17 cellular contexts compared by ENCODE assay signal in genomic region chr11:103997082-103997481, GRCh38. TPM values are rescaled to one million over a fixed set of nuclear protein-coding genes. Genes with fewer than 3 reads are reported as not detected.
DNase-seq lines count a peak whose midpoint lies in the region; ATAC-seq and TF ChIP-seq lines count a peak whose summit lies in the region.
"Had no signal": no experiment of that assay in that cellular context is flagged by ENCODE, and none has a peak within 500 bp of the region (broad histone marks: within the 10 kb centered on the region; RNA-seq: fewer than 3 reads in every experiment).

No MANE protein-coding gene starts in this region.

- H3K4me1 ChIP-seq in mesenchymal stem cell (ENCODE audit: control insufficient read depth, insufficient read depth, low read depth, low read length): no peaks in the 10 kb centered on the region
- no peaks in the 10 kb centered on the region for H3K4me1 ChIP-seq in testis
- H3K4me1 ChIP-seq: tibial nerve had no signal

- no peak overlapping the region for H2BK120ac ChIP-seq in mesenchymal stem cell (ENCODE audit: low read depth, low read length)

- no peak for TF ChIP-seq CTCF in testis (IDR thresholded peaks at IDR 0.05)

- DNase-seq in mesenchymal stem cell: no peak
- DNase-seq in testis: no peak
- no peak for DNase-seq in stimulated activated CD4-positive, alpha-beta T cell treated with anti-CD3 and anti-CD28 coated beads, Interleukin-4, amount 100 ng/mL, for 4 hours
- no peak for DNase-seq in ecto neural progenitor cell (ENCODE audit: low spot score)
- DNase-seq: activated naive CD4-positive, alpha-beta T cell treated with Interleukin-2 at 50 U/mL for 16 hours; naive thymus-derived CD4-positive, alpha-beta T cell; OCI-M1; stimulated activated CD8-positive, alpha-beta memory T cell treated with anti-CD3 and anti-CD28 coated beads, Interleukin-4, amount 100 ng/mL, for 48 hours had no signal

- no peak overlapping the region for H3K4ac ChIP-seq in mesenchymal stem cell (ENCODE audit: low read depth in 1 of 2, low read length in 2 of 2)

- no peak overlapping the region for H2BK15ac ChIP-seq in mesenchymal stem cell (ENCODE audit: low read depth, poor library complexity, severe bottlenecking)

- H2AFZ ChIP-seq in mesenchymal stem cell (ENCODE audit: low read depth, low read length): no peak overlapping the region

- H2BK12ac ChIP-seq in mesenchymal stem cell (ENCODE audit: low read length in 2 of 2): no peak overlapping the region

- H3K36me3 ChIP-seq in mesenchymal stem cell (ENCODE audit: control insufficient read depth in 1 of 2, insufficient read depth in 2 of 2, low read depth in 1 of 2, low read length in 2 of 2) (no peaks in the 10 kb centered on the region), testis (ENCODE audit: low read depth, missing control alignments) (no peaks in the 10 kb centered on the region)
- H3K36me3 ChIP-seq: tibial nerve had no signal

- no peak overlapping the region for H3K14ac ChIP-seq in mesenchymal stem cell (ENCODE audit: low read length in 2 of 2)

- ATAC-seq in GM18511 (IDR thresholded peaks at IDR 0.05; ENCODE audit: unreplicated experiment) (peak; percentile 72), GM19463 (IDR thresholded peaks at IDR 0.05; ENCODE audit: unreplicated experiment) (peak; percentile 74), HG02852 (IDR thresholded peaks at IDR 0.05; ENCODE audit: unreplicated experiment) (peak; percentile 81), HG03521 (IDR thresholded peaks at IDR 0.05; ENCODE audit: unreplicated experiment) (peak; percentile 65)
- ATAC-seq: HepG2; naive thymus-derived CD4-positive, alpha-beta T cell; SK-N-SH treated with all-trans-retinoic acid at 6 μM for 48 hours had no signal

- H3K4me2 ChIP-seq in mesenchymal stem cell (ENCODE audit: low read length, poor library complexity, severe bottlenecking): no peak overlapping the region

- H3K4me3 ChIP-seq in mesenchymal stem cell (ENCODE audit: insufficient read depth in 1 of 2, low read depth in 1 of 2, low read length in 2 of 2) (no peak overlapping the region), testis (no peak overlapping the region)
- H3K4me3 ChIP-seq: tibial nerve had no signal

- 91% methylated on average over 1 of the region's 1 CpG for WGBS in mesenchymal stem cell
- WGBS in testis, 2 donors: 90 to 100% methylated on average over 1 of the region's 1 CpG

- no peak overlapping the region for H3K27ac ChIP-seq in mesenchymal stem cell (ENCODE audit: low read length, poor library complexity, severe bottlenecking)
- no peak overlapping the region for H3K27ac ChIP-seq in testis
- H3K27ac ChIP-seq: tibial nerve had no signal

- H3K18ac ChIP-seq in mesenchymal stem cell (ENCODE audit: low read depth in 1 of 2, low read length in 2 of 2): no peak overlapping the region

- H2BK5ac ChIP-seq in mesenchymal stem cell (ENCODE audit: low read depth, low read length, poor library complexity, severe bottlenecking): no peak overlapping the region

- intact Hi-C loops in testis (cut with DNase I; ENCODE audit: low total_unique reads): no loop called here

- no peak overlapping the region for H4K8ac ChIP-seq in mesenchymal stem cell (ENCODE audit: low read length)

- H3K9ac ChIP-seq in mesenchymal stem cell (ENCODE audit: low read length): no peak overlapping the region

- H2AK5ac ChIP-seq in mesenchymal stem cell (ENCODE audit: low read length, severe bottlenecking): no peak overlapping the region

- no peak for TF ChIP-seq POLR2A in testis (IDR thresholded peaks at IDR 0.05)

- no peak overlapping the region for H3K23ac ChIP-seq in mesenchymal stem cell (ENCODE audit: low read length in 2 of 2)

- no peaks in the 10 kb centered on the region for H3K27me3 ChIP-seq in mesenchymal stem cell (ENCODE audit: control insufficient read depth in 1 of 2, insufficient read depth in 1 of 2, low read length in 2 of 2)
- H3K27me3 ChIP-seq in testis: no peaks in the 10 kb centered on the region
- H3K27me3 ChIP-seq: tibial nerve had no signal

- no peak overlapping the region for H4K91ac ChIP-seq in mesenchymal stem cell (ENCODE audit: low read length)

- H3K9me3 ChIP-seq in mesenchymal stem cell (ENCODE audit: control insufficient read depth, low read length): no peaks in the 10 kb centered on the region
- no peaks in the 10 kb centered on the region for H3K9me3 ChIP-seq in testis
- H3K9me3 ChIP-seq: tibial nerve had no signal

- H3K79me1 ChIP-seq in mesenchymal stem cell (replicated peaks; ENCODE audit: low read length, poor library complexity, severe bottlenecking): no peaks in the 10 kb centered on the region

RNA-seq across cellular contexts. Expression of gene DDI1, which starts 39.4 kb away (rescaled TPM):
- not detected for polyA plus RNA-seq in mesenchymal stem cell (2013, experiment 1 of 2)
- polyA plus RNA-seq in mesenchymal stem cell (2013, experiment 2 of 2): not detected
- 10 to 100 TPM; 17.8 to 41.1 TPM for total RNA-seq in testis
- polyA plus RNA-seq in testis (ENCODE audit: insufficient read depth, low read depth, low replicate concordance): 49.4 TPM
- total RNA-seq: HepG2; lower leg skin; naive thymus-derived CD4-positive, alpha-beta T cell; renal cortical epithelial cell; tibial nerve had no signal
- polyA plus RNA-seq: HepG2; naive thymus-derived CD4-positive, alpha-beta T cell had no signal
